In the genomic region with DNA sequence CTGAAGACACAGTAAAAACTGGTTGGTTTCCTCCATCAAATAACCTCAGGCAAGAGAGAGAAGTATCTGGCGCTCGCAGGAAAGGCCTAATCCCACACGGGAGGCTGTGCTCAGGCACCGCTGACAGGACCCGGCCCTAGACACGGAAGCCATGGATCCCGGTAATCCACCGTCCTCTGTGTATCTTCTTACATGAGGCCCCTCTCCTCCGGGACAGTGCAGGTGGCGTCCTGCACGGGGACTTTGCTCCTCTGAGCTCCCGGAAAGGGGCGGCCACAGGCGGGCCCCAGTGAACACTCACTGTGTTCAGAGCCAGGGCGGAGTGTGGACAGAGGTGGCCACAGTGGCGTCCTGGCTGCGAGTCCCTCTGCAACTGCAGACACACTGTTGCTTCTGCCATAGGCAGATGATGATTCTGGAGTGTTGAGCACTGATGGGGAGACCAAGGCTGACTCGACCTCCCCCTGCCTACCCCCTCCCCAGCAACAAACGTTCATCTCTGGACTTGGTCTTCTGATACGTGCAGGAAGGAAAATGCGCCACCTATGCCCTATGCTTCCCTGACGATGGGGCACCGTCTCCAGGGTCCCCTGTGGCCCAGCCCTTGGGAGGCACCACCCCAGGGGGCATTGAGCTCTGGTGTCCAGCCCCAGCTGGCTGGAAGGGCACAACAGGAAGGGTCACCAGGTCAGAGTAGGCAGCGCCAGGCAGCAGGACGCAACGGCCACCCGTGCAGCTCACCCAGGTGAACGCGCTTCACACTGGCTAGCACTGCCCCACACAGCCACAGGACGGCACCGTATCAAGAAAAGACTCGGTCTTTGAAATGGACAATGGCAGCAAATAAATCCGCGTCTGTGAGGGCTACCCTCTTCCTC, we compare ENCODE assay signal across 19 cellular contexts.
DNase-seq lines count a peak whose midpoint lies in the region; ATAC-seq and TF ChIP-seq lines count a peak whose summit lies in the region.
"Had no signal": no experiment of that assay in that cellular context is flagged by ENCODE, and none has a peak within 500 bp of the region (broad histone marks: within the 10 kb centered on the region; RNA-seq: fewer than 3 reads in every experiment).

No MANE protein-coding gene starts in this region.

- CTCF ChIA-PET in CD4-positive, alpha-beta T cell (lab: Charles Lee): no interaction called here
- CTCF ChIA-PET in T-cell (lab: Charles Lee): no interaction called here

- H4K20me1 ChIP-seq in BLaER1: no peaks in the 10 kb centered on the region

- H3K4me3 ChIP-seq in BLaER1 (no peak overlapping the region), mucosa of descending colon (no peak overlapping the region)
- H3K4me3 ChIP-seq: GM23338, smooth muscle cell had no signal

- ATAC-seq in CD4-positive, alpha-beta T cell (ENCODE audit: poor library complexity): no peak
- ATAC-seq in T-cell (replicated peaks in 1 of 4): no peak
- peak; percentile 91 for ATAC-seq in mucosa of descending colon
- ATAC-seq in HG03460 (IDR thresholded peaks at IDR 0.05; ENCODE audit: unreplicated experiment): no peak
- no peak for ATAC-seq in GM18502 (IDR thresholded peaks at IDR 0.05; ENCODE audit: poor library complexity, unreplicated experiment)
- ATAC-seq: GM23338 had no signal

- H3K36me3 ChIP-seq in BLaER1 (no peaks in the 10 kb centered on the region), mucosa of descending colon (ENCODE audit: low read depth) (no peaks in the 10 kb centered on the region)
- H3K36me3 ChIP-seq: breast epithelium, left ventricle myocardium inferior had no signal

- H3K4me1 Mint-ChIP-seq in CD4-positive, alpha-beta T cell (ENCODE audit: low read depth): peaks cover 13% of the 10 kb centered on the region
- H3K4me1 Mint-ChIP-seq in T-cell: peaks cover 8 to 25% (median 11%) of the 10 kb centered on the region in 3 donors

- intact Hi-C loops in CD4-positive, alpha-beta T cell (cut with DNase I, micrococcal nuclease): no loop called here
- intact Hi-C loops in mucosa of descending colon (cut with DNase I, micrococcal nuclease): no loop called here

- no peaks in the 10 kb centered on the region for H3K27me3 ChIP-seq in BLaER1
- no peaks in the 10 kb centered on the region for H3K27me3 ChIP-seq in CD4-positive, alpha-beta T cell (ENCODE audit: control insufficient read depth, insufficient read depth, low read length)
- H3K27me3 ChIP-seq: breast epithelium had no signal

- peaks cover 70% of the 10 kb centered on the region for H3K4me1 ChIP-seq in BLaER1
- peaks cover 33% of the 10 kb centered on the region for H3K4me1 ChIP-seq in mucosa of descending colon (ENCODE audit: low read depth)
- H3K4me1 ChIP-seq: breast epithelium, left ventricle myocardium inferior, tibial artery had no signal

- peak overlapping the region; percentile 83 for H3K27ac Mint-ChIP-seq in CD4-positive, alpha-beta T cell
- peak overlapping the region in 1 of 2 donors; percentile 94 for H3K27ac Mint-ChIP-seq in T-cell
- H3K27ac Mint-ChIP-seq: GM23338, progenitor cell of endocrine pancreas had no signal

- H3K4me3 Mint-ChIP-seq in CD4-positive, alpha-beta T cell: peak overlapping the region; percentile 15
- peak overlapping the region in 2 of 3 donors; percentile 83 to 85 for H3K4me3 Mint-ChIP-seq in T-cell
- H3K4me3 Mint-ChIP-seq: GM23338 had no signal

- TF ChIP-seq CTCF in CD4-positive, alpha-beta T cell (IDR thresholded peaks at IDR 0.05): no peak
- TF ChIP-seq CTCF in mucosa of descending colon (IDR thresholded peaks at IDR 0.05): no peak

- H3K9me3 Mint-ChIP-seq in CD4-positive, alpha-beta T cell: no peaks in the 10 kb centered on the region
- H3K9me3 Mint-ChIP-seq in T-cell: no peaks in the 10 kb centered on the region
- H3K9me3 Mint-ChIP-seq: GM23338 had no signal

- no peak overlapping the region for H3K9ac ChIP-seq in BLaER1

- H3K9me3 ChIP-seq in BLaER1: peaks cover 7% of the 10 kb centered on the region
- H3K9me3 ChIP-seq in CD4-positive, alpha-beta T cell (ENCODE audit: control insufficient read depth, low read length): no peaks in the 10 kb centered on the region
- no peaks in the 10 kb centered on the region for H3K9me3 ChIP-seq in mucosa of descending colon
- H3K9me3 ChIP-seq: left ventricle myocardium inferior had no signal

- peaks cover 4% of the 10 kb centered on the region for H3K36me3 Mint-ChIP-seq in CD4-positive, alpha-beta T cell (ENCODE audit: low read depth)
- H3K36me3 Mint-ChIP-seq in T-cell: no peaks in the 10 kb centered on the region

- no peaks in the 10 kb centered on the region for H3K27me3 Mint-ChIP-seq in CD4-positive, alpha-beta T cell
- H3K27me3 Mint-ChIP-seq in T-cell: peaks cover 0 to 2% of the 10 kb centered on the region in 2 donors
- H3K27me3 Mint-ChIP-seq: progenitor cell of endocrine pancreas had no signal

- no peak for DNase-seq in CD4-positive, alpha-beta T cell
- DNase-seq in T-cell (no peak), mucosa of descending colon (peak; percentile 67 to 82 (median 79)), KG1 (lab: John Stamatoyannopoulos, UW) (no peak), NCI-H82 treated with DMSO at 0.1 percent for 48 hours (lab: John Stamatoyannopoulos, UW; ENCODE audit: unreplicated experiment) (no peak)
- DNase-seq: DMS53; dorsolateral prefrontal cortex; left ventricle myocardium inferior; NCI-H2171 treated with DMSO at 0.1 percent for 48 hours; stimulated activated CD4-positive, alpha-beta T cell treated with anti-CD3 and anti-CD28 coated beads, Interleukin-4, amount 100 ng/mL, for 4 hours; stimulated activated CD8-positive, alpha-beta memory T cell treated with anti-CD3 and anti-CD28 coated beads, Interleukin-4, amount 100 ng/mL, for 48 hours; tibial artery had no signal

- POLR2A ChIA-PET in CD4-positive, alpha-beta T cell (lab: Charles Lee): no interaction called here
- POLR2A ChIA-PET in T-cell (lab: Charles Lee): no interaction called here

- H3K27ac ChIP-seq in BLaER1: peak overlapping the region; percentile 89; the same call in 1 of the 2 replicates
- no peak overlapping the region for H3K27ac ChIP-seq in CD4-positive, alpha-beta T cell (ENCODE audit: low read depth, low read length)
- H3K27ac ChIP-seq: dorsolateral prefrontal cortex, left ventricle myocardium inferior, tibial artery had no signal

- peak overlapping the region; percentile 94; the same call in 1 of the 2 replicates for H3K4me2 ChIP-seq in BLaER1
- H3K4me2 ChIP-seq: GM23338, smooth muscle cell had no signal

Comparison
In these comparisons a context has a peak if more than half of its experiments do, and no peak if none do; other contexts are left out.
1. DNase-seq: peak in mucosa of descending colon (3 of 3); none in CD4-positive, alpha-beta T cell (0 of 10), T-cell (0 of 34), KG1 (single experiment) and NCI-H82 treated with DMSO at 0.1 percent for 48 hours (single experiment).